Comparison of ENCODE assay signal across 9 cellular contexts in the genomic region with DNA sequence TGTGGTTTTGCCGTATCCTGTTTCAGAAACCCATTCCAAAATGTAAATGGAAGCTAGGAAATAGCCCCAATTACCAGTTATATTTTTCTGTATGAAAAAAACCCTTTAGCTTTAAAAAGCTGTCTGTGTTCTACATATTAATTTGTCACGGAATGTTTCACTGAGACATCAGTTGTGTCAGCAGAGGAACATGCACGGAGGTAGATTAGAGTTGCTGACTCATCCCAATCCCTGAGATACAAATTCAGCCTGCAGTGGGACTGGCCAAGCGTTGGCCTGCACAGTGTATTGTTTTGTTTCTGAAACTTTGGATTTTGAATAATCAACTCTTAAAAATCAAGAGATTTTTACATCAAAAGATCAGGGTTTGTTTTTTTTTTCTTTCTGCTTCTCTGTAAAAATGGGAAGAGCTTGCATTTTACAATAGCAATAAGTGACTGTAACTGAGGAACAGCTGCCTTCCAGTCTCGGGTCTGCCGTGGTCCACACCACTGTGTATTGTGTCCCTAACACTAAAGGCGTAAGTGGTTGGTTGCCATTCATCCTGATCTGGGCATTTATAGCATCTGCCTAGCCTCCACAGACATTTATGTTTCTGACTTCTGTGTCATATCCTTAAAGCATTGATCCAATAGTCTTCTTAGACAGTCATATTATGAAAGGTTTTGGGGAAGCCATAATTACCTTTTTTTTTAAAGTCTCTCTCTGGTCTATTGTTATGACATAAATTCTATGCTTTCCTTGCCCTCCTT.
DNase-seq lines count a peak whose midpoint lies in the region; ATAC-seq and TF ChIP-seq lines count a peak whose summit lies in the region.
"Had no signal": no experiment of that assay in that cellular context is flagged by ENCODE, and none has a peak within 500 bp of the region (broad histone marks: within the 10 kb centered on the region; RNA-seq: fewer than 3 reads in every experiment).

No MANE protein-coding gene starts in this region.

- H3K4me3 ChIP-seq in cardiac fibroblast (replicated peaks in 1 of 2; ENCODE audit: low read depth in 2 of 2, low read length in 2 of 2) = no peak overlapping the region

- ATAC-seq in GM18858 (IDR thresholded peaks at IDR 0.05; ENCODE audit: unreplicated experiment) = peak; percentile 82
- ATAC-seq in HG03025 (IDR thresholded peaks at IDR 0.05; ENCODE audit: low FRiP score, unreplicated experiment) = peak; percentile 71

- DNase-seq in cardiac fibroblast (ENCODE audit: low read depth in 2 of 2) (peak; percentile 72 to 80), pons (ENCODE audit: low spot score) (peak; percentile 60), NCI-H526 treated with DMSO at 0.1 percent for 48 hours (lab: John Stamatoyannopoulos, UW) (no peak), NCI-H2227 (lab: John Stamatoyannopoulos, UW; ENCODE audit: unreplicated experiment) (no peak), NCI-H2107 (lab: John Stamatoyannopoulos, UW) (no peak)
- DNase-seq in activated T-cell treated with anti-CD3 and anti-CD28 coated beads, Interleukin-2, amount 50 U/mL, for 1 hour = no peak
- DNase-seq: NCI-H1092 had no signal

- TF ChIP-seq CTCF in cardiac fibroblast (IDR thresholded peaks at IDR 0.05; ENCODE audit: low read depth, low read length) = no peak

Comparison
In these comparisons a context has a peak if more than half of its experiments do, and no peak if none do; other contexts are left out.
1. DNase-seq: peak in cardiac fibroblast (2 of 2) and pons (single experiment); none in NCI-H526 treated with DMSO at 0.1 percent for 48 hours (single experiment), NCI-H2227 (single experiment), NCI-H2107 (single experiment) and activated T-cell treated with anti-CD3 and anti-CD28 coated beads, Interleukin-2, amount 50 U/mL, for 1 hour (single experiment).